23 cellular contexts compared by ENCODE assay signal in the genomic region with DNA sequence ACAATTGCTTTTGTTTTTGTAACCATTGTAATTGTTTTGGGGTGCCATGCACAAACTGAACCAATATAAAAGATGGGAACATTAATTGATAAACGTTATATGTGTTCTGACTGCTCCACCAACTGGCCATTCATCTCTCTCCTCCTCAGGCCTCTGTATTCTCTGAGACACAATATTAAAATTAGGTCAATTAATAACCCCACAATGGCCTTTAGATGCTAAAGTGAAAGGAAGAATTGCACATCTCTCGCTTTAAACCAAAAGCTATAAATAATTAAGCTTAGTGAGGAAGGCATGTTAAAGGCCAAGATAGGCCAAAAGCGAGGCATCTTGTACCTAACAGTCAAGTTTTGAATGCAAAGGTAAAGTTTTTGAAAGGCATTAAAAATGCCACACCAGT.
A peak's percentile ranks its signal among the peaks of the same experiment; 100 is the strongest.
DNase-seq lines count a peak whose midpoint lies in the region; ATAC-seq and FAIRE-seq lines count a peak whose summit lies in the region.
"Had no signal": no experiment of that assay in that cellular context is flagged by ENCODE, and none has a peak within 500 bp of the region (broad histone marks: within the 10 kb centered on the region; RNA-seq: fewer than 3 reads in every experiment).

No MANE protein-coding gene starts in this region.

- DNase-seq in stimulated activated naive CD8-positive, alpha-beta T cell treated with anti-CD3 and anti-CD28 coated beads, Interleukin-15, Interleukin-2, amounts not matched to agents 100 U/mL and 50 U/mL, for 24 hours = no peak
- no peak for DNase-seq in hepatic stellate cell (ENCODE audit: low spot score)
- DNase-seq in T-cell = no peak
- DNase-seq: Calu3; CD4-positive, alpha-beta memory T cell; GM23248; IMR-90; Karpas-422; MG63; NCI-H1048; NCI-H1436 treated with DMSO at 0.1 percent for 48 hours; NCI-H2029; NCI-H2171 treated with DMSO at 0.1 percent for 48 hours; NCI-H446; NCI-H526 treated with DMSO at 0.1 percent for 48 hours; Peyer's patch; T-helper 17 cell had no signal

- H3K9me3 Mint-ChIP-seq in T-cell = peaks cover 0 to 7% (median 2%) of the 10 kb centered on the region in 3 donors

- CTCF ChIA-PET in T-cell (lab: Charles Lee) = no interaction called here

- no peaks in the 10 kb centered on the region for H3K27me3 Mint-ChIP-seq in T-cell
- H3K27me3 Mint-ChIP-seq: CD4-positive, alpha-beta memory T cell; T-helper 17 cell had no signal

- H3K4me3 Mint-ChIP-seq in T-cell = no peak overlapping the region
- H3K4me3 Mint-ChIP-seq: CD4-positive, alpha-beta memory T cell; T-helper 17 cell had no signal

- peak; percentile 76 for FAIRE-seq in islet of Langerhans (lab: Jason Lieb, UNC)
- FAIRE-seq: A204.1, GM12891 had no signal

- POLR2A ChIA-PET in T-cell (lab: Charles Lee) = no interaction called here

- peak; percentile 73 for ATAC-seq in GM18520 (IDR thresholded peaks at IDR 0.05; ENCODE audit: unreplicated experiment)
- peak; percentile 63 for ATAC-seq in GM19452 (IDR thresholded peaks at IDR 0.05; ENCODE audit: unreplicated experiment)
- peak; percentile 77 for ATAC-seq in HG03432 (IDR thresholded peaks at IDR 0.05; ENCODE audit: unreplicated experiment)
- no peak for ATAC-seq in stimulated activated naive CD8-positive, alpha-beta T cell treated with anti-CD3 and anti-CD28 coated beads, Interleukin-15, Interleukin-2, amounts not matched to agents 100 U/mL and 50 U/mL, for 24 hours
- no peak for ATAC-seq in T-cell (replicated peaks in 1 of 4)
- ATAC-seq: T-helper 17 cell had no signal

- H3K4me1 Mint-ChIP-seq in T-cell = no peaks in the 10 kb centered on the region
- H3K4me1 Mint-ChIP-seq: CD4-positive, alpha-beta memory T cell; T-helper 17 cell had no signal

- no peaks in the 10 kb centered on the region for H3K36me3 Mint-ChIP-seq in T-cell
- H3K36me3 Mint-ChIP-seq: CD4-positive, alpha-beta memory T cell had no signal

- no peak overlapping the region for H3K27ac Mint-ChIP-seq in T-cell
- H3K27ac Mint-ChIP-seq: CD4-positive, alpha-beta memory T cell; T-helper 17 cell had no signal

Comparison
In these comparisons a context has a peak if more than half of its experiments do, and no peak if none do; other contexts are left out.
1. ATAC-seq: peak in GM18520 (single experiment), GM19452 (single experiment) and HG03432 (single experiment); none in stimulated activated naive CD8-positive, alpha-beta T cell treated with anti-CD3 and anti-CD28 coated beads, Interleukin-15, Interleukin-2, amounts not matched to agents 100 U/mL and 50 U/mL, for 24 hours (single experiment) and T-cell (0 of 4).